Comparison of ENCODE assay signal across 8 cellular contexts in the genomic region with DNA sequence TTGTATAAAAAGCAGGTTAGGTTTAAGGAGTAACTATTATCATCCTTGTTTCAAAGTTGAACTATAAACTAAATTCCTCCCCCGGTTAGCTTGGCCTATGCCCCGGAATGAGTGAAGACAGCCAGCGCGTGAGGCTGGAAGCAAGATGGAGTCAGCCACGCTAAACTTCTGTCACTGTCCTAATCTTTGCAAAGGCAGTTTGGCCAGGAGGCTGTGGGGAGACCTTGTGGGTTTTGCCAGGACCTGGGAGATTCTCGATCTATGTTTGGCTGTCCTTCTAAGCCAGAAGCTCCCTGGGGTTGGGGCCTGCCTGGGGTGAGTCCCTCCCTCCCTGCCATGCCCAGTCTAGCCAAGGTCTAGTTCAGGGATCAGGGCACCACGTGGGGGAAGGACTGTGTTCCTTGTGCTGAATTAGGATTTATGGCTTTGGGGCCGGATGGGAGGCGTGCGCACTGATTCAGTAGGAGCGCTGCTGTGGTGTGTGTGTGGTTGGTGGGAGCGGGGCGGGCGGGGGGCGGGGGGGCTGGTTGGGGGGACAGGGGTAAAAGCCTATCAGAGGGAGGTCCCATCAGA. TPM values are rescaled to one million over a fixed set of nuclear protein-coding genes. Genes with fewer than 3 reads are reported as not detected.
DNase-seq lines count a peak whose midpoint lies in the region; ATAC-seq, FAIRE-seq and TF ChIP-seq lines count a peak whose summit lies in the region.

No MANE protein-coding gene starts in this region.

- no peaks in the 10 kb centered on the region for H3F3A ChIP-seq in neural cell (ENCODE audit: insufficient read depth, low read length, poor library complexity, severe bottlenecking)

- CTCF ChIA-PET in activated CD4-positive, alpha-beta T cell treated with anti-CD3 and anti-CD28 coated beads for 36 hours (lab: Charles Lee), result interaction anchor here (0.6 to 0.8 kb wide), 2 partner anchors 53 to 166 kb away, joined by 3 read pairs; no protein-coding TSS in a partner anchor

- H3K36me3 ChIP-seq in neural cell (ENCODE audit: insufficient read depth, low read length), result no peaks in the 10 kb centered on the region

- H2AFZ ChIP-seq in neural cell (ENCODE audit: low read depth, low read length), result peak overlapping the region; percentile 83

- peak overlapping the region; percentile 90 for H3K4me3 ChIP-seq in neural cell (ENCODE audit: low read length)

- H3K9ac ChIP-seq in neural cell (ENCODE audit: low read length), result peak overlapping the region; percentile 93

- POLR2A ChIA-PET in activated CD4-positive, alpha-beta T cell treated with anti-CD3 and anti-CD28 coated beads for 36 hours (lab: Charles Lee), result no interaction called here

- H3K27me3 ChIP-seq in neural cell (ENCODE audit: insufficient read depth, low read depth, low read length), result no peaks in the 10 kb centered on the region

- TF ChIP-seq CTCF in neural cell (IDR thresholded peaks at IDR 0.05; ENCODE audit: poor library complexity, severe bottlenecking), result no peak

- intact Hi-C loops in activated CD4-positive, alpha-beta T cell treated with anti-CD3 and anti-CD28 coated beads for 36 hours (cut with DNase I, micrococcal nuclease), result loop anchor here (1.0 to 5.0 kb wide), 5 partner anchors 89 to 715 kb away; a partner anchor contains a TSS

- no peak overlapping the region for H3K4me2 ChIP-seq in neural cell (ENCODE audit: low read length)

- H4K20me1 ChIP-seq in neural cell (ENCODE audit: insufficient read depth), result no peaks in the 10 kb centered on the region

- peak overlapping the region; percentile 91 for H3K27ac Mint-ChIP-seq in activated CD4-positive, alpha-beta T cell treated with anti-CD3 and anti-CD28 coated beads for 36 hours

- H3K9me3 Mint-ChIP-seq in activated CD4-positive, alpha-beta T cell treated with anti-CD3 and anti-CD28 coated beads for 36 hours (ENCODE audit: low read depth), result no peaks in the 10 kb centered on the region

- no peaks in the 10 kb centered on the region for H3K27me3 Mint-ChIP-seq in activated CD4-positive, alpha-beta T cell treated with anti-CD3 and anti-CD28 coated beads for 36 hours

- TF ChIP-seq RAD21 in neural cell (conservative IDR thresholded peaks at IDR 0.05), result no peak

- H3K4me3 Mint-ChIP-seq in activated CD4-positive, alpha-beta T cell treated with anti-CD3 and anti-CD28 coated beads for 36 hours, result peak overlapping the region; percentile 69

- FAIRE-seq in HTR-8/SVneo (lab: Jason Lieb, UNC), result no peak
- no peak for FAIRE-seq in GM19239 (lab: Jason Lieb, UNC)

- ATAC-seq in activated CD4-positive, alpha-beta T cell treated with anti-CD3 and anti-CD28 coated beads for 36 hours, result peak; percentile 8
- ATAC-seq in GM21423 (IDR thresholded peaks at IDR 0.05; ENCODE audit: unreplicated experiment) (no peak), GM21576 (IDR thresholded peaks at IDR 0.05; ENCODE audit: unreplicated experiment) (no peak)

- no peaks in the 10 kb centered on the region for H3K36me3 Mint-ChIP-seq in activated CD4-positive, alpha-beta T cell treated with anti-CD3 and anti-CD28 coated beads for 36 hours (ENCODE audit: low read depth)

- TF ChIP-seq EP300 in neural cell (conservative IDR thresholded peaks at IDR 0.05; ENCODE audit: poor library complexity, severe bottlenecking), result no peak

- H3K9me2 ChIP-seq in neural cell (ENCODE audit: insufficient read depth, low read length), result no peaks in the 10 kb centered on the region

- DNase-seq in HTR-8/SVneo (ENCODE audit: insufficient read length, low spot score) (peak; percentile 53), epidermal melanocyte (ENCODE audit: insufficient read length, low spot score) (peak; percentile 48), GM19239 (ENCODE audit: insufficient read length, low spot score) (no peak), NCI-H526 treated with DMSO at 0.1 percent for 48 hours (lab: John Stamatoyannopoulos, UW) (no peak)
- no peak for DNase-seq in activated CD4-positive, alpha-beta T cell treated with anti-CD3 and anti-CD28 coated beads for 36 hours

- peaks cover 14% of the 10 kb centered on the region for H3K4me1 Mint-ChIP-seq in activated CD4-positive, alpha-beta T cell treated with anti-CD3 and anti-CD28 coated beads for 36 hours

- H3K27ac ChIP-seq in neural cell (ENCODE audit: low read length), result peak overlapping the region; percentile 88

- H3K79me2 ChIP-seq in neural cell (replicated peaks; ENCODE audit: insufficient read depth, low read length), result peaks cover 42% of the 10 kb centered on the region

- H3K9me3 ChIP-seq in neural cell (ENCODE audit: low read length), result no peaks in the 10 kb centered on the region

TF ChIP-seq in neural cell, 6 proteins besides CTCF, POLR2A, EP300 and RAD21:
- no peak for TF ChIP-seq TAF1 (IDR thresholded peaks at IDR 0.05; ENCODE audit: low read depth)
- TF ChIP-seq MXI1 (conservative IDR thresholded peaks at IDR 0.05; ENCODE audit: poor library complexity, severe bottlenecking), result no peak
- TF ChIP-seq POLR2AphosphoS5 (IDR thresholded peaks at IDR 0.05), result no peak
- TF ChIP-seq, protein P1, sequence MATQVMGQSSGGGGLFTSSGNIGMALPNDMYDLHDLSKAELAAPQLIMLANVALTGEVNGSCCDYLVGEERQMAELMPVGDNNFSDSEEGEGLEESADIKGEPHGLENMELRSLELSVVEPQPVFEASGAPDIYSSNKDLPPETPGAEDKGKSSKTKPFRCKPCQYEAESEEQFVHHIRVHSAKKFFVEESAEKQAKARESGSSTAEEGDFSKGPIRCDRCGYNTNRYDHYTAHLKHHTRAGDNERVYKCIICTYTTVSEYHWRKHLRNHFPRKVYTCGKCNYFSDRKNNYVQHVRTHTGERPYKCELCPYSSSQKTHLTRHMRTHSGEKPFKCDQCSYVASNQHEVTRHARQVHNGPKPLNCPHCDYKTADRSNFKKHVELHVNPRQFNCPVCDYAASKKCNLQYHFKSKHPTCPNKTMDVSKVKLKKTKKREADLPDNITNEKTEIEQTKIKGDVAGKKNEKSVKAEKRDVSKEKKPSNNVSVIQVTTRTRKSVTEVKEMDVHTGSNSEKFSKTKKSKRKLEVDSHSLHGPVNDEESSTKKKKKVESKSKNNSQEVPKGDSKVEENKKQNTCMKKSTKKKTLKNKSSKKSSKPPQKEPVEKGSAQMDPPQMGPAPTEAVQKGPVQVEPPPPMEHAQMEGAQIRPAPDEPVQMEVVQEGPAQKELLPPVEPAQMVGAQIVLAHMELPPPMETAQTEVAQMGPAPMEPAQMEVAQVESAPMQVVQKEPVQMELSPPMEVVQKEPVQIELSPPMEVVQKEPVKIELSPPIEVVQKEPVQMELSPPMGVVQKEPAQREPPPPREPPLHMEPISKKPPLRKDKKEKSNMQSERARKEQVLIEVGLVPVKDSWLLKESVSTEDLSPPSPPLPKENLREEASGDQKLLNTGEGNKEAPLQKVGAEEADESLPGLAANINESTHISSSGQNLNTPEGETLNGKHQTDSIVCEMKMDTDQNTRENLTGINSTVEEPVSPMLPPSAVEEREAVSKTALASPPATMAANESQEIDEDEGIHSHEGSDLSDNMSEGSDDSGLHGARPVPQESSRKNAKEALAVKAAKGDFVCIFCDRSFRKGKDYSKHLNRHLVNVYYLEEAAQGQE (IDR thresholded peaks at IDR 0.05; ENCODE audit: borderline replicate concordance), result no peak
- no peak for TF ChIP-seq EZH2 (IDR thresholded peaks at IDR 0.05; ENCODE audit: borderline replicate concordance, insufficient read depth, low read length, poor library complexity, severe bottlenecking)
- TF ChIP-seq SMC3 (conservative IDR thresholded peaks at IDR 0.05; ENCODE audit: poor library complexity), result no peak

RNA-seq across cellular contexts. Expression of a gene that starts 0.9 kb away (rescaled TPM):
- total RNA-seq in activated CD4-positive, alpha-beta T cell treated with anti-CD3 and anti-CD28 coated beads for 36 hours, result 1 to 10 TPM; 4.6 to 5.3 TPM
- 26.7 and 31.9 TPM in 2 replicates for polyA plus RNA-seq in neural cell
- 35.8 and 38.8 TPM in 2 replicates for polyA minus RNA-seq in neural cell

Comparison
In these comparisons a context has a peak if more than half of its experiments do, and no peak if none do; other contexts are left out.
1. DNase-seq: peak in HTR-8/SVneo (single experiment) and epidermal melanocyte (single experiment); none in activated CD4-positive, alpha-beta T cell treated with anti-CD3 and anti-CD28 coated beads for 36 hours (single experiment), GM19239 (single experiment) and NCI-H526 treated with DMSO at 0.1 percent for 48 hours (single experiment).